In genomic region chr12:63319936-63320633, GRCh38 we compare ENCODE assay signal across 32 cellular contexts.
A peak's percentile ranks its signal among the peaks of the same experiment; 100 is the strongest.
DNase-seq lines count a peak whose midpoint lies in the region; FAIRE-seq and TF ChIP-seq lines count a peak whose summit lies in the region.
"Had no signal": no experiment of that assay in that cellular context is flagged by ENCODE, and none has a peak within 500 bp of the region (broad histone marks: within the 10 kb centered on the region; RNA-seq: fewer than 3 reads in every experiment).

No MANE protein-coding gene starts in this region.

- BruUV-seq in MCF 10A (replicated peaks; lab: Mats Ljungman, UMichigan), result no TSS peak

- H3K9ac ChIP-seq in astrocyte (ENCODE audit: low read length) (no peak overlapping the region), smooth muscle cell (ENCODE audit: low read depth) (no peak overlapping the region)

- TF ChIP-seq POLR2A in breast epithelium (IDR thresholded peaks at IDR 0.05), result no peak

- H3K79me2 ChIP-seq in astrocyte (ENCODE audit: insufficient read depth, low read length) (no peaks in the 10 kb centered on the region), smooth muscle cell (ENCODE audit: low read depth) (no peaks in the 10 kb centered on the region)

- no peaks in the 10 kb centered on the region for H3K4me1 ChIP-seq in breast epithelium
- H3K4me1 ChIP-seq in astrocyte (ENCODE audit: insufficient read depth, low read length), result peaks cover 9% of the 10 kb centered on the region
- H3K4me1 ChIP-seq in smooth muscle cell (ENCODE audit: low read depth), result no peaks in the 10 kb centered on the region
- H3K4me1 ChIP-seq: adrenal gland had no signal

- H4K20me1 ChIP-seq in astrocyte (ENCODE audit: insufficient read depth, low read length) (no peaks in the 10 kb centered on the region), smooth muscle cell (ENCODE audit: low read depth) (no peaks in the 10 kb centered on the region)

- H3K9me3 Mint-ChIP-seq in MCF 10A (ENCODE audit: unreplicated experiment), result no peaks in the 10 kb centered on the region
- H3K9me3 Mint-ChIP-seq in astrocyte (ENCODE audit: unreplicated experiment), result peaks cover 2% of the 10 kb centered on the region
- H3K9me3 Mint-ChIP-seq: activated CD4-positive, alpha-beta memory T cell treated with anti-CD3 and anti-CD28 coated beads, Interleukin-2, amount 10 ng/mL, durations not matched to agents 7 days and 5 days; activated T-helper 1 cell treated with anti-CD3 and anti-CD28 coated beads, Interleukin-12 subunit alpha, Interleukin-12 subunit beta, Interleukin-2, Interleukin-4 antibody, amounts not matched to agents 30 ng/mL and 10 ng/mL and 1 ng/mL, durations not matched to agents 14 hours and 24 hours and 36 hours; stimulated activated naive B cell treated with anti-CD40 and anti-IgM and Interleukin-4, amounts not matched to agents 10 μg/mL and 1 μg/mL and 100 μg/mL, for 72 hours had no signal

- WGBS in smooth muscle cell (ENCODE audit: low lambda C conversion rate), result 66% methylated on average over 4 of the region's 4 CpGs

- POLR2A ChIA-PET in MCF 10A (lab: Yijun Ruan, JAX), result interaction anchor here (0.5 to 1.1 kb wide), 3 partner anchors 112 to 293 kb away, joined by 3 to 10 read pairs (median 4); no protein-coding TSS in a partner anchor

- no peak for FAIRE-seq in astrocyte (lab: Jason Lieb, UNC)
- FAIRE-seq: colon, HTR-8/SVneo, islet of Langerhans had no signal

- DNase-seq in MCF 10A (ENCODE audit: unreplicated experiment), result peak; percentile 57
- DNase-seq in breast epithelium (ENCODE audit: low spot score in 2 of 2), result no peak
- no peak for DNase-seq in astrocyte (ENCODE audit: low read depth)
- peak; percentile 32 for DNase-seq in iris pigment epithelial cell (ENCODE audit: low read depth)
- no peak for DNase-seq in smooth muscle cell (lab: John Stamatoyannopoulos, UW; ENCODE audit: unreplicated experiment)
- no peak for DNase-seq in cardiac septum (ENCODE audit: low spot score)
- no peak for DNase-seq in posterior vena cava (ENCODE audit: low spot score)
- DNase-seq in Kasumi-1 (lab: John Stamatoyannopoulos, UW), result no peak
- DNase-seq: activated CD4-positive, alpha-beta memory T cell treated with anti-CD3 and anti-CD28 coated beads, Interleukin-2, amount 10 ng/mL, durations not matched to agents 7 days and 5 days; activated CD8-positive, alpha-beta memory T cell treated with anti-CD3 and anti-CD28 coated beads, Interleukin-2, amount 50 U/mL, for 48 hours; activated naive CD4-positive, alpha-beta T cell treated with anti-CD3 and anti-CD28 coated beads for 36 hours; adrenal gland; DMS79; effector CD4-positive, alpha-beta T cell; glutamatergic neuron; GOT3; midbrain; MM.1S; naive B cell; NCI-H2029; NCI-H526; posterior cingulate gyrus; stimulated activated CD4-positive, alpha-beta T cell treated with anti-CD3 and anti-CD28 coated beads, Interleukin-15, amount 100 ng/mL, for 24 hours; stimulated activated naive B cell treated with anti-CD40 and anti-IgM and Interleukin-4, amounts not matched to agents 10 μg/mL and 1 μg/mL and 100 μg/mL, for 72 hours; substantia nigra had no signal

- H3K4me2 ChIP-seq in astrocyte (ENCODE audit: low read length) (no peak overlapping the region), smooth muscle cell (peak overlapping the region; percentile 9)

- H3K4me3 ChIP-seq in breast epithelium (no peak overlapping the region), astrocyte (ENCODE audit: insufficient read depth, low read depth, low read length) (no peak overlapping the region), smooth muscle cell (no peak overlapping the region)
- H3K4me3 ChIP-seq: adrenal gland had no signal

- no peaks in the 10 kb centered on the region for H3K27me3 ChIP-seq in breast epithelium
- H3K27me3 ChIP-seq in astrocyte (ENCODE audit: insufficient read depth, low read length), result peaks cover 2% of the 10 kb centered on the region
- no peaks in the 10 kb centered on the region for H3K27me3 ChIP-seq in smooth muscle cell (ENCODE audit: low read depth)
- H3K27me3 ChIP-seq: adrenal gland had no signal

- H2AFZ ChIP-seq in astrocyte (ENCODE audit: low read depth, low read length) (no peak overlapping the region), smooth muscle cell (ENCODE audit: low read depth) (no peak overlapping the region)

- H3K36me3 ChIP-seq in breast epithelium (no peaks in the 10 kb centered on the region), astrocyte (ENCODE audit: insufficient read depth, low read length) (no peaks in the 10 kb centered on the region), smooth muscle cell (ENCODE audit: low read depth) (no peaks in the 10 kb centered on the region)
- H3K36me3 ChIP-seq: adrenal gland had no signal

- no peak for TF ChIP-seq CTCF in MCF 10A (IDR thresholded peaks at IDR 0.05; ENCODE audit: unreplicated experiment)
- no peak for TF ChIP-seq CTCF in breast epithelium (IDR thresholded peaks at IDR 0.05)
- no peak for TF ChIP-seq CTCF in astrocyte (IDR thresholded peaks at IDR 0.05; ENCODE audit: insufficient read depth, low read depth, low read length)
- TF ChIP-seq CTCF in smooth muscle cell (IDR thresholded peaks at IDR 0.05; ENCODE audit: borderline replicate concordance, insufficient read depth, poor library complexity, severe bottlenecking), result no peak

- H3K9me3 ChIP-seq in breast epithelium, result peaks cover 0 to 6% of the 10 kb centered on the region in 2 donors
- H3K9me3 ChIP-seq in astrocyte (ENCODE audit: insufficient read depth, low read depth, low read length), result no peaks in the 10 kb centered on the region
- no peaks in the 10 kb centered on the region for H3K9me3 ChIP-seq in smooth muscle cell (replicated peaks; ENCODE audit: low read depth)
- H3K9me3 ChIP-seq: adrenal gland had no signal

- H3K36me3 Mint-ChIP-seq in MCF 10A (ENCODE audit: insufficient read depth, unreplicated experiment), result no peaks in the 10 kb centered on the region
- H3K36me3 Mint-ChIP-seq in astrocyte (ENCODE audit: low read depth, unreplicated experiment), result no peaks in the 10 kb centered on the region
- H3K36me3 Mint-ChIP-seq: brain; CD14-positive monocyte; naive B cell; stimulated activated naive B cell treated with anti-CD40 and anti-IgM and Interleukin-4, amounts not matched to agents 10 μg/mL and 1 μg/mL and 100 μg/mL, for 72 hours had no signal

- no peaks in the 10 kb centered on the region for H3F3A ChIP-seq in smooth muscle cell (ENCODE audit: low read depth)

- H3K27ac ChIP-seq in breast epithelium (no peak overlapping the region), astrocyte (ENCODE audit: low read depth, low read length) (no peak overlapping the region), smooth muscle cell (ENCODE audit: low read depth) (peak overlapping the region; percentile 90)
- H3K27ac ChIP-seq: 22Rv1, adrenal gland had no signal

- CTCF ChIA-PET in MCF 10A (lab: Yijun Ruan, JAX), result interaction anchor here (0.6 to 1.2 kb wide), 5 partner anchors 14 to 862 kb away, joined by 3 to 5 read pairs (median 3); no protein-coding TSS in a partner anchor

- peaks cover 12% of the 10 kb centered on the region for H3K4me1 Mint-ChIP-seq in MCF 10A (ENCODE audit: insufficient read depth, unreplicated experiment)
- H3K4me1 Mint-ChIP-seq in astrocyte (ENCODE audit: low read depth, unreplicated experiment), result peaks cover 17% of the 10 kb centered on the region
- H3K4me1 Mint-ChIP-seq: activated CD4-positive, alpha-beta memory T cell treated with anti-CD3 and anti-CD28 coated beads, Interleukin-2, amount 10 ng/mL, durations not matched to agents 7 days and 5 days; brain; CD14-positive monocyte; naive B cell; stimulated activated naive B cell treated with anti-CD40 and anti-IgM and Interleukin-4, amounts not matched to agents 10 μg/mL and 1 μg/mL and 100 μg/mL, for 72 hours had no signal

- no peak overlapping the region for H3K27ac Mint-ChIP-seq in MCF 10A (ENCODE audit: low read depth, unreplicated experiment)
- peak overlapping the region; percentile 10 for H3K27ac Mint-ChIP-seq in astrocyte (ENCODE audit: unreplicated experiment)
- H3K27ac Mint-ChIP-seq: activated CD4-positive, alpha-beta memory T cell treated with anti-CD3 and anti-CD28 coated beads, Interleukin-2, amount 10 ng/mL, durations not matched to agents 7 days and 5 days; activated naive CD4-positive, alpha-beta T cell treated with anti-CD3 and anti-CD28 coated beads for 36 hours; activated T-helper 1 cell treated with anti-CD3 and anti-CD28 coated beads, Interleukin-12 subunit alpha, Interleukin-12 subunit beta, Interleukin-2, Interleukin-4 antibody, amounts not matched to agents 30 ng/mL and 10 ng/mL and 1 ng/mL, durations not matched to agents 14 hours and 24 hours and 36 hours; brain; CD14-positive monocyte; naive B cell; stimulated activated naive B cell treated with anti-CD40 and anti-IgM and Interleukin-4, amounts not matched to agents 10 μg/mL and 1 μg/mL and 100 μg/mL, for 72 hours had no signal

- H3K27me3 Mint-ChIP-seq in MCF 10A (ENCODE audit: insufficient read depth, unreplicated experiment), result peaks cover 12% of the 10 kb centered on the region
- H3K27me3 Mint-ChIP-seq in astrocyte (ENCODE audit: low read depth, unreplicated experiment), result no peaks in the 10 kb centered on the region
- H3K27me3 Mint-ChIP-seq: activated CD4-positive, alpha-beta memory T cell treated with anti-CD3 and anti-CD28 coated beads, Interleukin-2, amount 10 ng/mL, durations not matched to agents 7 days and 5 days; brain; naive B cell; stimulated activated naive B cell treated with anti-CD40 and anti-IgM and Interleukin-4, amounts not matched to agents 10 μg/mL and 1 μg/mL and 100 μg/mL, for 72 hours had no signal

- intact Hi-C loops in MCF 10A (cut with micrococcal nuclease) (no loop called here), breast epithelium (cut with DNase I; ENCODE audit: low total_unique reads) (no loop called here), cardiac septum (cut with DNase I) (no loop called here), posterior vena cava (cut with DNase I) (no loop called here)

- H3K4me3 Mint-ChIP-seq in MCF 10A (ENCODE audit: unreplicated experiment) (no peak overlapping the region), astrocyte (ENCODE audit: unreplicated experiment) (no peak overlapping the region)
- H3K4me3 Mint-ChIP-seq: activated CD4-positive, alpha-beta memory T cell treated with anti-CD3 and anti-CD28 coated beads, Interleukin-2, amount 10 ng/mL, durations not matched to agents 7 days and 5 days; activated naive CD4-positive, alpha-beta T cell treated with anti-CD3 and anti-CD28 coated beads for 36 hours; activated T-helper 1 cell treated with anti-CD3 and anti-CD28 coated beads, Interleukin-12 subunit alpha, Interleukin-12 subunit beta, Interleukin-2, Interleukin-4 antibody, amounts not matched to agents 30 ng/mL and 10 ng/mL and 1 ng/mL, durations not matched to agents 14 hours and 24 hours and 36 hours; brain; CD14-positive monocyte; naive B cell; stimulated activated naive B cell treated with anti-CD40 and anti-IgM and Interleukin-4, amounts not matched to agents 10 μg/mL and 1 μg/mL and 100 μg/mL, for 72 hours had no signal

Comparison
In these comparisons a context has a peak if more than half of its experiments do, and no peak if none do; other contexts are left out.
1. DNase-seq: peak in MCF 10A (single experiment) and iris pigment epithelial cell (single experiment); none in breast epithelium (0 of 2), astrocyte (single experiment), smooth muscle cell (single experiment), cardiac septum (single experiment), posterior vena cava (single experiment) and Kasumi-1 (0 of 2).